ENCODE assay signal across 1 cellular context in genomic region chr9:95023217-95024003, GRCh38.
A peak's percentile ranks its signal among the peaks of the same experiment; 100 is the strongest.
TF ChIP-seq lines count a peak whose summit lies in the region.

No MANE protein-coding gene starts in this region.

TF ChIP-seq in HCT116, 20 proteins besides CTCF, POLR2A, EP300 and RAD21 (continued from another document):
- TF ChIP-seq SP1 (IDR thresholded peaks at IDR 0.05; ENCODE audit: low read depth): no peak; the same call in 1 of the 2 replicates
- TF ChIP-seq FOSL1 (IDR thresholded peaks at IDR 0.05; ENCODE audit: low read depth): peak; percentile 80
